In genomic region chr6:47112311-47112710, GRCh38 we compare ENCODE assay signal across 16 cellular contexts.
"Had no signal": no experiment of that assay in that cellular context is flagged by ENCODE, and none has a peak within 500 bp of the region (broad histone marks: within the 10 kb centered on the region; RNA-seq: fewer than 3 reads in every experiment).

No MANE protein-coding gene starts in this region.

- ATAC-seq: lower lobe of right lung; stimulated activated naive CD8-positive, alpha-beta T cell treated with anti-CD3 and anti-CD28 coated beads, Interleukin-15, Interleukin-2, amounts not matched to agents 100 U/mL and 50 U/mL, for 24 hours had no signal

- H3K9me3 ChIP-seq: lower lobe of right lung, tibial artery had no signal

- H3K27ac ChIP-seq: cardiac muscle cell, dorsolateral prefrontal cortex, epithelial cell of prostate, lower lobe of right lung, tibial artery, WERI-Rb-1 had no signal

- H3K4me3 ChIP-seq: cardiac muscle cell, dorsolateral prefrontal cortex, hepatocyte, lower lobe of right lung, tibial artery had no signal

- H3K79me2 ChIP-seq: hepatocyte had no signal

- H3K36me3 ChIP-seq: cardiac muscle cell, lower lobe of right lung, tibial artery, WERI-Rb-1 had no signal

- DNase-seq: activated CD4-positive, alpha-beta T cell treated with anti-CD3 and anti-CD28 coated beads, Interleukin-2, amount 50 U/mL, for 48 hours; activated T-cell treated with anti-CD3 and anti-CD28 coated beads for 4 hours; dorsolateral prefrontal cortex; foreskin fibroblast; lower lobe of right lung; nucleus accumbens; stimulated activated CD4-positive, alpha-beta T cell treated with anti-CD3 and anti-CD28 coated beads, Interleukin-2, amount 100 ng/mL, for 24 hours; stimulated activated naive CD8-positive, alpha-beta T cell treated with anti-CD3 and anti-CD28 coated beads, Interleukin-15, Interleukin-2, amounts not matched to agents 100 U/mL and 50 U/mL, for 24 hours; substantia nigra; tibial artery; WERI-Rb-1 had no signal

- H3K27me3 ChIP-seq: cardiac muscle cell, hepatocyte, tibial artery had no signal

- H3K4me1 ChIP-seq: lower lobe of right lung, tibial artery had no signal

- H2AFZ ChIP-seq: hepatocyte had no signal

- FAIRE-seq: islet of Langerhans, urothelium cell line had no signal
